ENCODE assay signal across 9 cellular contexts in genomic region chr2:44237221-44237620, GRCh38. TPM values are rescaled to one million over a fixed set of nuclear protein-coding genes. Genes with fewer than 3 reads are reported as not detected.
A peak's percentile ranks its signal among the peaks of the same experiment; 100 is the strongest.
DNase-seq lines count a peak whose midpoint lies in the region; ATAC-seq lines count a peak whose summit lies in the region.
"Had no signal": no experiment of that assay in that cellular context is flagged by ENCODE, and none has a peak within 500 bp of the region (broad histone marks: within the 10 kb centered on the region; RNA-seq: fewer than 3 reads in every experiment).

No MANE protein-coding gene starts in this region.

- H3K9me3 Mint-ChIP-seq in activated T-cell treated with anti-CD3 and anti-CD28 coated beads, Interleukin-2, amount 50 U/mL, for 72 hours, result no peaks in the 10 kb centered on the region
- no peaks in the 10 kb centered on the region for H3K9me3 Mint-ChIP-seq in stimulated activated effector memory CD8-positive, alpha-beta T cell treated with anti-CD3 and anti-CD28 coated beads, Interleukin-12 subunit alpha, Interleukin-12 subunit beta, amount 100 ng/mL, for 72 hours

- DNase-seq in activated T-cell treated with anti-CD3 and anti-CD28 coated beads, Interleukin-2, amount 50 U/mL, for 72 hours, result peak; percentile 11 to 15
- DNase-seq in activated T-cell treated with anti-CD3 and anti-CD28 coated beads, Interleukin-2, amount 50 U/mL, for 1 hour, result no peak
- peak; percentile 15 for DNase-seq in activated CD4-positive, alpha-beta T cell treated with anti-CD3 and anti-CD28 coated beads, Interleukin-2, amount 50 U/mL, for 1 hour
- DNase-seq in stimulated activated effector memory CD8-positive, alpha-beta T cell treated with anti-CD3 and anti-CD28 coated beads, Interleukin-12 subunit alpha, Interleukin-12 subunit beta, amount 100 ng/mL, for 72 hours (ENCODE audit: low spot score in 2 of 2), result no peak
- DNase-seq in COLO668 (lab: John Stamatoyannopoulos, UW; ENCODE audit: unreplicated experiment) (no peak), NCI-H510A treated with DMSO at 0.1 percent for 48 hours (lab: John Stamatoyannopoulos, UW) (no peak)
- DNase-seq: NCI-H2029 treated with DMSO at 0.1 percent for 48 hours had no signal

- no peaks in the 10 kb centered on the region for H3K36me3 Mint-ChIP-seq in activated T-cell treated with anti-CD3 and anti-CD28 coated beads, Interleukin-2, amount 50 U/mL, for 72 hours (ENCODE audit: insufficient read depth in 2 of 2)
- peaks cover 4% of the 10 kb centered on the region for H3K36me3 Mint-ChIP-seq in stimulated activated effector memory CD8-positive, alpha-beta T cell treated with anti-CD3 and anti-CD28 coated beads, Interleukin-12 subunit alpha, Interleukin-12 subunit beta, amount 100 ng/mL, for 72 hours

- peak overlapping the region; percentile 13 to 44 for H3K4me3 Mint-ChIP-seq in activated T-cell treated with anti-CD3 and anti-CD28 coated beads, Interleukin-2, amount 50 U/mL, for 72 hours
- no peak overlapping the region for H3K4me3 Mint-ChIP-seq in stimulated activated effector memory CD8-positive, alpha-beta T cell treated with anti-CD3 and anti-CD28 coated beads, Interleukin-12 subunit alpha, Interleukin-12 subunit beta, amount 100 ng/mL, for 72 hours

- H3K27ac Mint-ChIP-seq in activated T-cell treated with anti-CD3 and anti-CD28 coated beads, Interleukin-2, amount 50 U/mL, for 72 hours, result peak overlapping the region; percentile 0
- H3K27ac Mint-ChIP-seq in stimulated activated effector memory CD8-positive, alpha-beta T cell treated with anti-CD3 and anti-CD28 coated beads, Interleukin-12 subunit alpha, Interleukin-12 subunit beta, amount 100 ng/mL, for 72 hours, result peak overlapping the region; percentile 72

- peak; percentile 54 to 61 for ATAC-seq in activated T-cell treated with anti-CD3 and anti-CD28 coated beads, Interleukin-2, amount 50 U/mL, for 72 hours (replicated peaks in 1 of 2)
- peak; percentile 62 for ATAC-seq in HG02870 (IDR thresholded peaks at IDR 0.05; ENCODE audit: unreplicated experiment)
- peak; percentile 69 for ATAC-seq in stimulated activated effector memory CD8-positive, alpha-beta T cell treated with anti-CD3 and anti-CD28 coated beads, Interleukin-12 subunit alpha, Interleukin-12 subunit beta, amount 100 ng/mL, for 72 hours
- ATAC-seq in HG03521 (IDR thresholded peaks at IDR 0.05; ENCODE audit: unreplicated experiment), result no peak

- no peaks in the 10 kb centered on the region for H3K27me3 Mint-ChIP-seq in activated T-cell treated with anti-CD3 and anti-CD28 coated beads, Interleukin-2, amount 50 U/mL, for 72 hours (ENCODE audit: low read depth)

- peaks cover 26% of the 10 kb centered on the region for H3K4me1 Mint-ChIP-seq in activated T-cell treated with anti-CD3 and anti-CD28 coated beads, Interleukin-2, amount 50 U/mL, for 72 hours (ENCODE audit: low read depth)
- H3K4me1 Mint-ChIP-seq in stimulated activated effector memory CD8-positive, alpha-beta T cell treated with anti-CD3 and anti-CD28 coated beads, Interleukin-12 subunit alpha, Interleukin-12 subunit beta, amount 100 ng/mL, for 72 hours, result peaks cover 6% of the 10 kb centered on the region

RNA-seq across cellular contexts. Expression of gene SLC3A1, which starts 38.1 kb away (rescaled TPM):
- total RNA-seq in activated T-cell treated with anti-CD3 and anti-CD28 coated beads, Interleukin-2, amount 50 U/mL, for 72 hours, result under 1 TPM in 1 of 2 donors, not detected in 1; 0.26 TPM

Comparison
In these comparisons a context has a peak if more than half of its experiments do, and no peak if none do; other contexts are left out.
1. DNase-seq: peak in activated T-cell treated with anti-CD3 and anti-CD28 coated beads, Interleukin-2, amount 50 U/mL, for 72 hours (2 of 2) and activated CD4-positive, alpha-beta T cell treated with anti-CD3 and anti-CD28 coated beads, Interleukin-2, amount 50 U/mL, for 1 hour (single experiment); none in activated T-cell treated with anti-CD3 and anti-CD28 coated beads, Interleukin-2, amount 50 U/mL, for 1 hour (single experiment), stimulated activated effector memory CD8-positive, alpha-beta T cell treated with anti-CD3 and anti-CD28 coated beads, Interleukin-12 subunit alpha, Interleukin-12 subunit beta, amount 100 ng/mL, for 72 hours (0 of 2), COLO668 (single experiment) and NCI-H510A treated with DMSO at 0.1 percent for 48 hours (single experiment).